ENCODE assay signal across 28 cellular contexts in genomic region chrX:8955521-8955920, GRCh38.
"Had no signal": no experiment of that assay in that cellular context is flagged by ENCODE, and none has a peak within 500 bp of the region (broad histone marks: within the 10 kb centered on the region; RNA-seq: fewer than 3 reads in every experiment).

No MANE protein-coding gene starts in this region.

- H3K36me3 ChIP-seq: gastrocnemius medialis, neutrophil, pancreas, right atrium auricular region, tibial nerve had no signal

- FAIRE-seq: endometrium, pancreas, urothelium cell line had no signal

- H3K27ac Mint-ChIP-seq: activated B cell treated with CpG ODN at 0.5 μM for 24 hours; activated CD4-positive, alpha-beta T cell treated with anti-CD3 and anti-CD28 coated beads for 36 hours; activated naive CD8-positive, alpha-beta T cell treated with anti-CD3 and anti-CD28 coated beads for 36 hours; activated T-helper 2 cell treated with anti-CD3 and anti-CD28 coated beads, Interferon-gamma antibody, Interleukin-2, Interleukin-4, amounts not matched to agents 10 μg/mL and 5 μg/mL and 100 μg/mL, durations not matched to agents 14 hours and 24 hours and 36 hours; dendritic cell treated with granulocyte-macrophage colony-stimulating factor and Interleukin-4, amounts not matched to agents 40 ng/mL and 50 ng/mL, for 4 days; memory B cell; nephron; stimulated activated naive CD8-positive, alpha-beta T cell treated with anti-CD3 and anti-CD28 coated beads, Interleukin-15, Interleukin-2, amounts not matched to agents 100 ng/mL and 50 ng/mL, for 24 hours; T-helper 17 cell had no signal

- H3K4me3 Mint-ChIP-seq: activated B cell treated with CpG ODN at 0.5 μM for 24 hours; activated CD4-positive, alpha-beta T cell treated with anti-CD3 and anti-CD28 coated beads for 36 hours; activated naive CD8-positive, alpha-beta T cell treated with anti-CD3 and anti-CD28 coated beads for 36 hours; activated T-cell treated with anti-CD3 and anti-CD28 coated beads, Interleukin-2, amount 50 U/mL, for 4 hours; dendritic cell treated with granulocyte-macrophage colony-stimulating factor and Interleukin-4, amounts not matched to agents 40 ng/mL and 50 ng/mL, for 4 days; memory B cell; nephron; stimulated activated naive CD8-positive, alpha-beta T cell treated with anti-CD3 and anti-CD28 coated beads, Interleukin-15, Interleukin-2, amounts not matched to agents 100 ng/mL and 50 ng/mL, for 24 hours; T-helper 17 cell had no signal

- H3K4me1 ChIP-seq: gastrocnemius medialis, pancreas, psoas muscle, right atrium auricular region, tibial nerve had no signal

- H3K36me3 Mint-ChIP-seq: activated naive CD8-positive, alpha-beta T cell treated with anti-CD3 and anti-CD28 coated beads for 36 hours; memory B cell had no signal

- H3K4me1 Mint-ChIP-seq: activated CD4-positive, alpha-beta T cell treated with anti-CD3 and anti-CD28 coated beads for 36 hours; activated naive CD8-positive, alpha-beta T cell treated with anti-CD3 and anti-CD28 coated beads for 36 hours; T-helper 17 cell had no signal

- H3K27me3 ChIP-seq: gastrocnemius medialis, neutrophil, right atrium auricular region had no signal

- DNase-seq: activated B cell treated with CpG ODN at 0.5 μM for 24 hours; activated CD4-positive, alpha-beta T cell treated with anti-CD3 and anti-CD28 coated beads for 36 hours; activated CD4-positive, alpha-beta T cell treated with anti-CD3 and anti-CD28 coated beads, Interleukin-2, amount 50 U/mL, for 4 hours; activated CD8-positive, alpha-beta memory T cell treated with anti-CD3 and anti-CD28 coated beads, Interleukin-2, amount 50 U/mL, for 48 hours; activated naive CD4-positive, alpha-beta T cell; activated naive CD8-positive, alpha-beta T cell treated with anti-CD3 and anti-CD28 coated beads for 36 hours; activated T-cell treated with anti-CD3 and anti-CD28 coated beads, Interleukin-2, amount 50 U/mL, for 4 hours; amniotic stem cell; effector CD4-positive, alpha-beta T cell; erythroblast; gastrocnemius medialis; hippocampal formation; left cardiac atrium; pancreas; psoas muscle; stimulated activated CD4-positive, alpha-beta T cell treated with anti-CD3 and anti-CD28 coated beads, Interleukin-1b, Interleukin-23, amount 100 ng/mL, for 48 hours; substantia nigra; T-helper 17 cell had no signal

- H3K9me3 Mint-ChIP-seq: activated B cell treated with CpG ODN at 0.5 μM for 24 hours; activated naive CD8-positive, alpha-beta T cell treated with anti-CD3 and anti-CD28 coated beads for 36 hours; activated T-cell treated with anti-CD3 and anti-CD28 coated beads, Interleukin-2, amount 50 U/mL, for 4 hours; activated T-helper 2 cell treated with anti-CD3 and anti-CD28 coated beads, Interferon-gamma antibody, Interleukin-2, Interleukin-4, amounts not matched to agents 10 μg/mL and 5 μg/mL and 100 μg/mL, durations not matched to agents 14 hours and 24 hours and 36 hours; dendritic cell treated with granulocyte-macrophage colony-stimulating factor and Interleukin-4, amounts not matched to agents 40 ng/mL and 50 ng/mL, for 4 days; memory B cell; stimulated activated naive CD8-positive, alpha-beta T cell treated with anti-CD3 and anti-CD28 coated beads, Interleukin-15, Interleukin-2, amounts not matched to agents 100 ng/mL and 50 ng/mL, for 24 hours had no signal

- H3K4me3 ChIP-seq: gastrocnemius medialis, pancreas, psoas muscle, right atrium auricular region, tibial nerve had no signal

- H3K27ac ChIP-seq: gastrocnemius medialis, neutrophil, pancreas, psoas muscle, right atrium auricular region, tibial nerve had no signal

- H3K9me3 ChIP-seq: gastrocnemius medialis, neutrophil, pancreas, psoas muscle, right atrium auricular region, tibial nerve had no signal
